Comparison of ENCODE assay signal across 10 cellular contexts in genomic region chr5:32388429-32389111, GRCh38. TPM values are rescaled to one million over a fixed set of nuclear protein-coding genes. Genes with fewer than 3 reads are reported as not detected.
DNase-seq lines count a peak whose midpoint lies in the region; ATAC-seq and TF ChIP-seq lines count a peak whose summit lies in the region.
"Had no signal": no experiment of that assay in that cellular context is flagged by ENCODE, and none has a peak within 500 bp of the region (broad histone marks: within the 10 kb centered on the region; RNA-seq: fewer than 3 reads in every experiment).

No MANE protein-coding gene starts in this region.

- peak overlapping the region; percentile 62 for H3K27ac Mint-ChIP-seq in T-helper 2 cell treated with Interferon-gamma antibody and Interleukin-4, amounts not matched to agents 5 μg/mL and 100 μg/mL, for 36 hours

- H4K20me1 ChIP-seq in fibroblast of lung (ENCODE audit: control insufficient read depth, extremely low read depth, insufficient read depth, low read length) = no peaks in the 10 kb centered on the region

- peak overlapping the region; percentile 35 for H3K4me2 ChIP-seq in fibroblast of lung (ENCODE audit: extremely low read depth, insufficient read depth, low read length)

- no peak overlapping the region for H2AFZ ChIP-seq in fibroblast of lung (ENCODE audit: low read length)

- DNase-seq in Right ventricle myocardium superior (no peak), right cardiac atrium (no peak), fibroblast of lung (ENCODE audit: low read depth in 2 of 2) (peak; percentile 57 to 74), NCI-H2081 (lab: John Stamatoyannopoulos, UW) (no peak)
- no peak for DNase-seq in T-helper 2 cell treated with Interferon-gamma antibody and Interleukin-4, amounts not matched to agents 5 μg/mL and 100 μg/mL, for 36 hours (ENCODE audit: low spot score)
- no peak for DNase-seq in activated CD4-positive, alpha-beta T cell treated with anti-CD3 and anti-CD28 coated beads, Interleukin-2, amount 50 U/mL, for 1 hour
- DNase-seq: NCI-H187 treated with DMSO at 0.1 percent for 48 hours had no signal

- no peak overlapping the region for H3K27ac ChIP-seq in right cardiac atrium (ENCODE audit: low read length)
- peak overlapping the region; percentile 69 for H3K27ac ChIP-seq in fibroblast of lung (ENCODE audit: insufficient read depth, low read length)
- H3K27ac ChIP-seq in urinary bladder (ENCODE audit: low read depth) = peak overlapping the region; percentile 16
- H3K27ac ChIP-seq: C4-2B had no signal

- H3K36me3 ChIP-seq in fibroblast of lung (ENCODE audit: control insufficient read depth, insufficient read depth, low read length) = peaks cover 7% of the 10 kb centered on the region
- H3K36me3 ChIP-seq in urinary bladder (ENCODE audit: insufficient read depth) = peaks cover 8% of the 10 kb centered on the region

- 62% methylated on average over 6 of the region's 6 CpGs for whole genome bisulfite sequencing in right cardiac atrium
- 64% methylated on average over 6 of the region's 6 CpGs for WGBS in urinary bladder

- H3K4me1 ChIP-seq in right cardiac atrium (ENCODE audit: control insufficient read depth, insufficient read depth, low read length) (no peaks in the 10 kb centered on the region), fibroblast of lung (ENCODE audit: control insufficient read depth, extremely low read depth, insufficient read depth, low read length) (peaks cover 2% of the 10 kb centered on the region), urinary bladder (ENCODE audit: insufficient read depth) (peaks cover 1% of the 10 kb centered on the region)

- peaks cover 12% of the 10 kb centered on the region for H3K4me1 Mint-ChIP-seq in T-helper 2 cell treated with Interferon-gamma antibody and Interleukin-4, amounts not matched to agents 5 μg/mL and 100 μg/mL, for 36 hours (ENCODE audit: low read depth)

- peaks cover 64% of the 10 kb centered on the region for H3K36me3 Mint-ChIP-seq in T-helper 2 cell treated with Interferon-gamma antibody and Interleukin-4, amounts not matched to agents 5 μg/mL and 100 μg/mL, for 36 hours (ENCODE audit: low read depth)

- no peaks in the 10 kb centered on the region for H3K27me3 ChIP-seq in right cardiac atrium (ENCODE audit: control insufficient read depth, insufficient read depth)
- H3K27me3 ChIP-seq in fibroblast of lung (ENCODE audit: control insufficient read depth, insufficient read depth, low read length) = no peaks in the 10 kb centered on the region

- no peaks in the 10 kb centered on the region for H3K27me3 Mint-ChIP-seq in T-helper 2 cell treated with Interferon-gamma antibody and Interleukin-4, amounts not matched to agents 5 μg/mL and 100 μg/mL, for 36 hours (ENCODE audit: low read depth)

- intact Hi-C loops in Right ventricle myocardium superior (cut with DNase I) = no loop called here
- intact Hi-C loops in right cardiac atrium (cut with DNase I) = no loop called here

- no peak overlapping the region for H3K4me3 Mint-ChIP-seq in T-helper 2 cell treated with Interferon-gamma antibody and Interleukin-4, amounts not matched to agents 5 μg/mL and 100 μg/mL, for 36 hours

- no peak overlapping the region for H3K9ac ChIP-seq in fibroblast of lung (ENCODE audit: insufficient read depth, low read length)

- no peak for TF ChIP-seq CTCF in fibroblast of lung (conservative IDR thresholded peaks at IDR 0.05 in 1 of 2, IDR thresholded peaks at IDR 0.05 in 1 of 2; ENCODE audit: low read depth in 1 of 2, low read length in 2 of 2)

- no peaks in the 10 kb centered on the region for H3K79me2 ChIP-seq in fibroblast of lung (ENCODE audit: control insufficient read depth, insufficient read depth, low read length)

- ATAC-seq in Right ventricle myocardium superior (ENCODE audit: poor library complexity) (peak; percentile 56), right cardiac atrium (no peak), HG03159 (IDR thresholded peaks at IDR 0.05; ENCODE audit: unreplicated experiment) (no peak)

- H3K9me3 Mint-ChIP-seq in T-helper 2 cell treated with Interferon-gamma antibody and Interleukin-4, amounts not matched to agents 5 μg/mL and 100 μg/mL, for 36 hours = no peaks in the 10 kb centered on the region

- H3K9me3 ChIP-seq in right cardiac atrium (ENCODE audit: control insufficient read depth, low read length) (no peaks in the 10 kb centered on the region), fibroblast of lung (ENCODE audit: control insufficient read depth, insufficient read depth, low read depth, low read length) (no peaks in the 10 kb centered on the region)

- H3K4me3 ChIP-seq in right cardiac atrium (ENCODE audit: low read length) (no peak overlapping the region), fibroblast of lung (replicated peaks in 1 of 4; ENCODE audit: control extremely low read depth in 1 of 4, insufficient read depth in 1 of 4, low read depth in 3 of 4, low read length in 4 of 4) (no peak overlapping the region), urinary bladder (ENCODE audit: low read depth, low read length) (no peak overlapping the region)

RNA-seq across cellular contexts. Expression of gene ZFR, which starts 56.0 kb away (rescaled TPM):
- total RNA-seq in Right ventricle myocardium superior (46.9 TPM), right cardiac atrium (10 to 100 TPM; 54.6 to 58.7 (median 55.9) TPM), fibroblast of lung (78.6 and 113 TPM in 2 replicates), urinary bladder (117 TPM)
- polyA plus RNA-seq in right cardiac atrium (28.9 TPM), fibroblast of lung (56.8 and 65.4 TPM in 2 replicates), urinary bladder (57.2 TPM)
- 42.5 and 47.2 TPM in 2 replicates for polyA plus RNA-seq in fibroblast of lung (2012)
- 134 and 153 TPM in 2 replicates for polyA minus RNA-seq in fibroblast of lung (ENCODE audit: low replicate concordance)

Comparison
In these comparisons a context has a peak if more than half of its experiments do, and no peak if none do; other contexts are left out.
1. DNase-seq: peak in fibroblast of lung (2 of 2); none in Right ventricle myocardium superior (single experiment), right cardiac atrium (0 of 3), T-helper 2 cell treated with Interferon-gamma antibody and Interleukin-4, amounts not matched to agents 5 μg/mL and 100 μg/mL, for 36 hours (single experiment), NCI-H2081 (0 of 2) and activated CD4-positive, alpha-beta T cell treated with anti-CD3 and anti-CD28 coated beads, Interleukin-2, amount 50 U/mL, for 1 hour (single experiment).